ENCODE assay signal across 9 cellular contexts in the genomic region with DNA sequence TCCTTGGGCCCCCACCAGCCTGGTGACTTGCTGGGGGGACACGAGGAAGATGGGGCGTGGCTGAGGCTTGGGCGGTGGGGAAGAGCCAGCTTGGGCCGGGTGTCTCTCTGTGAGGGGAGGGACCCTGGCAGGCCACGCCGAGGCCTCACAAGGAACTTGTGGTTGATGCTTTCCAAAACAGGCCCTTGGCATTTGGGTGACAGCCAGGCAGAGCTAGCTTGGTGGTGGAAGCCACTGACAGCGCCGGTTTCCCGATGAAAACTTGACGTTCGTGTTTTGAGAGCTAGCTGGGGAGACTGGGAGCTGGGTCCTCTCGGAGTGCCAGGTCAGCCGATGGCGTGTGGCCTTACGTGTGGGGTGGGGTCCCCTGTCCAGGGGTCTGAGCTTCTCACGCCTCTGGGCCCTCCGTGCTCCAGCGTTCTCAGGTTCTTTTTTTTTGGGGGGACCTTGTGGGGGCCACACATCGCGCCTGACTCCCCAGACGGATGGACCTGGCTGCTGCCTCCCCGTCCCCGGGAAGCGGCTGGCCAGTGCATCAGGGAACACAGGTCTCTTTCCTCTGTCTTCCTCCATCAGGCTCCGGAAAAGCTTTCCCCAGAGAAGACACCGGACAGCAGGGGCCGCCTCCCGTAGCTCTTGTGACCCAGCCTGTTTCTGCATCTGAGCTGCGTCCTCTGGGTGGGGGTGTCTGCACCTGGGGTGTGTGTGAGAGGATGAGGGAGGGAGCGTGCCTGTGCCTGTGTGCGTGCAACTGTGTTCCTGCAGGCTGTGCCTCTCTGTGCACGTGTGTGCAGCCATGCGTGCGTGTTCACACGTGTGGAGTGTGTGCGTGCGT.
DNase-seq lines count a peak whose midpoint lies in the region; ATAC-seq and TF ChIP-seq lines count a peak whose summit lies in the region.
"Had no signal": no experiment of that assay in that cellular context is flagged by ENCODE, and none has a peak within 500 bp of the region (broad histone marks: within the 10 kb centered on the region; RNA-seq: fewer than 3 reads in every experiment).

No MANE protein-coding gene starts in this region.

- CTCF ChIA-PET in activated CD4-positive, alpha-beta memory T cell treated with anti-CD3 and anti-CD28 coated beads for 36 hours (lab: Charles Lee) = interaction anchor here (0.7 to 2.3 kb wide), 8 partner anchors 8 to 729 kb away, joined by 3 to 20 read pairs (median 3); no protein-coding TSS in a partner anchor
- CTCF ChIA-PET in GM10248 (lab: Yijun Ruan, JAX) = interaction anchor here (0.8 to 1.8 kb wide), 11 partner anchors 9 to 729 kb away, joined by 3 to 18 read pairs (median 3); no protein-coding TSS in a partner anchor

- H4K20me1 ChIP-seq in BLaER1 treated with 17β-estradiol and CSF1 and Interleukin-3, amounts not matched to agents 10 nM and 100 nM = peaks cover 0 to 30% (median 3%) of the 10 kb centered on the region in 11 experiments; a peak in 7 of 22 replicates

- peaks cover 32% of the 10 kb centered on the region for H3K27me3 Mint-ChIP-seq in activated CD4-positive, alpha-beta memory T cell treated with anti-CD3 and anti-CD28 coated beads for 36 hours

- ATAC-seq in GM19324 (IDR thresholded peaks at IDR 0.05; ENCODE audit: low FRiP score, unreplicated experiment) (peak; percentile 39), HG03280 (IDR thresholded peaks at IDR 0.05; ENCODE audit: unreplicated experiment) (peak; percentile 25), mucosa of descending colon (peak; percentile 27)

- TF ChIP-seq CTCF in mucosa of descending colon (IDR thresholded peaks at IDR 0.05) (no peak), GM10248 (IDR thresholded peaks at IDR 0.05; ENCODE audit: control extremely low read depth, extremely low read depth, low read depth, missing control alignments) (no peak)

- no peaks in the 10 kb centered on the region for H3K36me3 Mint-ChIP-seq in activated CD4-positive, alpha-beta memory T cell treated with anti-CD3 and anti-CD28 coated beads for 36 hours

- peaks cover 38 to 66% (median 52%) of the 10 kb centered on the region in 10 experiments for H3K4me1 ChIP-seq in BLaER1 treated with 17β-estradiol and CSF1 and Interleukin-3, amounts not matched to agents 10 nM and 100 nM
- peaks cover 8% of the 10 kb centered on the region for H3K4me1 ChIP-seq in mucosa of descending colon (ENCODE audit: low read depth)
- H3K4me1 ChIP-seq: parathyroid adenoma had no signal

- peaks cover 3% of the 10 kb centered on the region for H3K4me1 Mint-ChIP-seq in activated CD4-positive, alpha-beta memory T cell treated with anti-CD3 and anti-CD28 coated beads for 36 hours (ENCODE audit: low read depth)

- POLR2A ChIA-PET in activated CD4-positive, alpha-beta memory T cell treated with anti-CD3 and anti-CD28 coated beads for 36 hours (lab: Charles Lee) = interaction anchor here (0.6 kb wide), 1 partner anchor 116 kb away, joined by 3 read pairs; no protein-coding TSS in a partner anchor
- POLR2A ChIA-PET in GM10248 (lab: Yijun Ruan, JAX) = interaction anchor here (0.6 kb wide), 1 partner anchor 925 kb away, joined by 4 read pairs; no protein-coding TSS in a partner anchor

- DNase-seq in activated CD4-positive, alpha-beta memory T cell treated with anti-CD3 and anti-CD28 coated beads for 36 hours = peak; percentile 32
- DNase-seq in mucosa of descending colon (no peak), iPS-NIHi11 (ENCODE audit: low spot score) (no peak), COR-L47 (lab: John Stamatoyannopoulos, UW) (no peak), GM10248 (ENCODE audit: extremely low spot score) (no peak)

- peaks cover 0 to 28% (median 0%) of the 10 kb centered on the region in 11 experiments; a peak in 5 of 22 replicates for H3K27me3 ChIP-seq in BLaER1 treated with 17β-estradiol and CSF1 and Interleukin-3, amounts not matched to agents 10 nM and 100 nM

- H3K9me3 ChIP-seq in BLaER1 treated with 17β-estradiol and CSF1 and Interleukin-3, amounts not matched to agents 10 nM and 100 nM (replicated peaks in 1 of 11) = no peaks in the 10 kb centered on the region
- H3K9me3 ChIP-seq in mucosa of descending colon = no peaks in the 10 kb centered on the region

- H3K4me3 Mint-ChIP-seq in activated CD4-positive, alpha-beta memory T cell treated with anti-CD3 and anti-CD28 coated beads for 36 hours = no peak overlapping the region

- peak overlapping the region; percentile 83 to 98 (median 97) for H3K4me2 ChIP-seq in BLaER1 treated with 17β-estradiol and CSF1 and Interleukin-3, amounts not matched to agents 10 nM and 100 nM

- peak overlapping the region in 5 of 11 experiments; percentile 27 to 66 (median 52); a peak in 7 of 22 replicates for H3K27ac ChIP-seq in BLaER1 treated with 17β-estradiol and CSF1 and Interleukin-3, amounts not matched to agents 10 nM and 100 nM
- H3K27ac ChIP-seq: parathyroid adenoma had no signal

- H3K4me3 ChIP-seq in BLaER1 treated with 17β-estradiol and CSF1 and Interleukin-3, amounts not matched to agents 10 nM and 100 nM = peak overlapping the region; percentile 24 to 52 (median 42); a peak in 17 of 20 replicates
- no peak overlapping the region for H3K4me3 ChIP-seq in mucosa of descending colon

- H3K27ac Mint-ChIP-seq in activated CD4-positive, alpha-beta memory T cell treated with anti-CD3 and anti-CD28 coated beads for 36 hours = no peak overlapping the region

- intact Hi-C loops in activated CD4-positive, alpha-beta memory T cell treated with anti-CD3 and anti-CD28 coated beads for 36 hours (cut with micrococcal nuclease) = no loop called here
- intact Hi-C loops in mucosa of descending colon (cut with DNase I, micrococcal nuclease) = no loop called here

- no peaks in the 10 kb centered on the region for H3K36me3 ChIP-seq in BLaER1 treated with 17β-estradiol and CSF1 and Interleukin-3, amounts not matched to agents 10 nM and 100 nM
- no peaks in the 10 kb centered on the region for H3K36me3 ChIP-seq in mucosa of descending colon (ENCODE audit: low read depth)

- H3K9me3 Mint-ChIP-seq in activated CD4-positive, alpha-beta memory T cell treated with anti-CD3 and anti-CD28 coated beads for 36 hours = no peaks in the 10 kb centered on the region

- H3K9ac ChIP-seq in BLaER1 treated with 17β-estradiol and CSF1 and Interleukin-3, amounts not matched to agents 10 nM and 100 nM = peak overlapping the region in 6 of 11 experiments; percentile 18 to 66 (median 32); a peak in 11 of 22 replicates
- H3K9ac ChIP-seq: parathyroid adenoma had no signal
